20 cellular contexts compared by ENCODE assay signal in the genomic region with DNA sequence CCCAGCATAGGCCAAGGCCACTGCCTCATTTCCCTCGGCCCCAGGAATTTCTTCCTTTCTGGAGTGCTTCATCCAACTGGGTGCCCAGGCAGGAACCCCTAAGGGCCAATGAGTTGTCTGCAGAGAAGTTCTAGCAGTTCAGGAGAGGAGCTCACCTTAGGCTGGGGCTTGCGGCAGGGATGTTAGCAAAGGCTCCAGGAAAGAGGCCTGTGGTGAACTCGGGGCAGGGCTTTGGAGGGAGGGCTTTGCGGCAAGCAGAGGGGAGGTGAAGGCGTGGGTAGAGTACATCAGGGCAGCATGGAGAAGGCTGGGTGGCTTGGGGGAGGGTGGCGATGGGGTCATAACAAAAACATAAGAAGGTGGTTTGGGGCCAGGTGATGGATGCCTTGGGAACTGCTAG. TPM values are rescaled to one million over a fixed set of nuclear protein-coding genes. Genes with fewer than 3 reads are reported as not detected.
DNase-seq lines count a peak whose midpoint lies in the region; ATAC-seq and TF ChIP-seq lines count a peak whose summit lies in the region.
"Had no signal": no experiment of that assay in that cellular context is flagged by ENCODE, and none has a peak within 500 bp of the region (broad histone marks: within the 10 kb centered on the region; RNA-seq: fewer than 3 reads in every experiment).

No MANE protein-coding gene starts in this region.

- no peak overlapping the region for H3K4me3 Mint-ChIP-seq in activated naive CD8-positive, alpha-beta T cell
- H3K4me3 Mint-ChIP-seq in activated naive CD8-positive, alpha-beta T cell treated with anti-CD3 and anti-CD28 coated beads for 36 hours: no peak overlapping the region
- H3K4me3 Mint-ChIP-seq in HFFc6: no peak overlapping the region
- H3K4me3 Mint-ChIP-seq in activated naive CD8-positive, alpha-beta T cell treated with anti-CD3 and anti-CD28 coated beads, Interleukin-2, amount 10 ng/mL, durations not matched to agents 7 days and 5 days: no peak overlapping the region
- H3K4me3 Mint-ChIP-seq in stimulated activated memory B cell treated with anti-CD40 and anti-IgM and Interleukin-4, amounts not matched to agents 10 μg/mL and 1 μg/mL and 100 μg/mL, for 72 hours: no peak overlapping the region
- H3K4me3 Mint-ChIP-seq in WTC11: no peak overlapping the region; the same call in 1 of the 2 replicates
- H3K4me3 Mint-ChIP-seq: neural crest cell had no signal

- CTCF ChIA-PET in WTC11 (lab: Charles Lee): no interaction called here

- no peaks in the 10 kb centered on the region for H3K27me3 Mint-ChIP-seq in activated naive CD8-positive, alpha-beta T cell
- H3K27me3 Mint-ChIP-seq in activated naive CD8-positive, alpha-beta T cell treated with anti-CD3 and anti-CD28 coated beads for 36 hours: no peaks in the 10 kb centered on the region
- H3K27me3 Mint-ChIP-seq in HFFc6 (ENCODE audit: insufficient read depth) (no peaks in the 10 kb centered on the region; the same call in 1 of the 2 replicates), WTC11 (ENCODE audit: low read depth) (no peaks in the 10 kb centered on the region)
- H3K27me3 Mint-ChIP-seq in activated naive CD8-positive, alpha-beta T cell treated with anti-CD3 and anti-CD28 coated beads, Interleukin-2, amount 10 ng/mL, durations not matched to agents 7 days and 5 days: no peaks in the 10 kb centered on the region
- H3K27me3 Mint-ChIP-seq in stimulated activated memory B cell treated with anti-CD40 and anti-IgM and Interleukin-4, amounts not matched to agents 10 μg/mL and 1 μg/mL and 100 μg/mL, for 72 hours: no peaks in the 10 kb centered on the region

- H3K9me3 Mint-ChIP-seq in activated naive CD8-positive, alpha-beta T cell (ENCODE audit: low read depth): no peaks in the 10 kb centered on the region
- H3K9me3 Mint-ChIP-seq in activated naive CD8-positive, alpha-beta T cell treated with anti-CD3 and anti-CD28 coated beads for 36 hours: no peaks in the 10 kb centered on the region
- no peaks in the 10 kb centered on the region for H3K9me3 Mint-ChIP-seq in HFFc6
- H3K9me3 Mint-ChIP-seq in activated naive CD8-positive, alpha-beta T cell treated with anti-CD3 and anti-CD28 coated beads, Interleukin-2, amount 10 ng/mL, durations not matched to agents 7 days and 5 days: no peaks in the 10 kb centered on the region
- H3K9me3 Mint-ChIP-seq in stimulated activated memory B cell treated with anti-CD40 and anti-IgM and Interleukin-4, amounts not matched to agents 10 μg/mL and 1 μg/mL and 100 μg/mL, for 72 hours: no peaks in the 10 kb centered on the region
- no peaks in the 10 kb centered on the region for H3K9me3 Mint-ChIP-seq in WTC11
- H3K9me3 Mint-ChIP-seq: neural crest cell had no signal

- no peak for DNase-seq in activated naive CD8-positive, alpha-beta T cell treated with anti-CD3 and anti-CD28 coated beads for 36 hours
- DNase-seq in HFFc6 (no peak), WTC11 (ENCODE audit: low spot score) (no peak)
- DNase-seq in activated naive CD8-positive, alpha-beta T cell treated with anti-CD3 and anti-CD28 coated beads, Interleukin-2, amount 10 ng/mL, durations not matched to agents 7 days and 5 days: no peak
- no peak for DNase-seq in stimulated activated CD4-positive, alpha-beta T cell treated with anti-CD3 and anti-CD28 coated beads, Interleukin-2, amount 100 ng/mL, for 48 hours
- DNase-seq: activated T-cell treated with anti-CD3 and anti-CD28 coated beads, Interleukin-2, amount 50 U/mL, for 48 hours; amniotic stem cell; esophagus squamous epithelium; gastrocnemius medialis; hypothalamus; left ventricle myocardium inferior; NCI-H1092; NCI-H2029 treated with DMSO at 0.1 percent for 48 hours; OCI-M1; SHP77 had no signal

- H3K36me3 Mint-ChIP-seq in activated naive CD8-positive, alpha-beta T cell: peaks cover 6% of the 10 kb centered on the region
- H3K36me3 Mint-ChIP-seq in activated naive CD8-positive, alpha-beta T cell treated with anti-CD3 and anti-CD28 coated beads for 36 hours: peaks cover 17% of the 10 kb centered on the region
- peaks cover 7% of the 10 kb centered on the region for H3K36me3 Mint-ChIP-seq in HFFc6 (ENCODE audit: low read depth)
- H3K36me3 Mint-ChIP-seq in activated naive CD8-positive, alpha-beta T cell treated with anti-CD3 and anti-CD28 coated beads, Interleukin-2, amount 10 ng/mL, durations not matched to agents 7 days and 5 days: peaks cover 17% of the 10 kb centered on the region
- peaks cover 29% of the 10 kb centered on the region for H3K36me3 Mint-ChIP-seq in stimulated activated memory B cell treated with anti-CD40 and anti-IgM and Interleukin-4, amounts not matched to agents 10 μg/mL and 1 μg/mL and 100 μg/mL, for 72 hours
- peaks cover 10% of the 10 kb centered on the region for H3K36me3 Mint-ChIP-seq in WTC11

- peaks cover 7% of the 10 kb centered on the region for H3K4me1 Mint-ChIP-seq in activated naive CD8-positive, alpha-beta T cell (ENCODE audit: low read depth)
- peaks cover 20% of the 10 kb centered on the region for H3K4me1 Mint-ChIP-seq in activated naive CD8-positive, alpha-beta T cell treated with anti-CD3 and anti-CD28 coated beads for 36 hours
- H3K4me1 Mint-ChIP-seq in HFFc6 (ENCODE audit: low read depth) (peaks cover 6% of the 10 kb centered on the region; the same call in 1 of the 2 replicates), WTC11 (peaks cover 6% of the 10 kb centered on the region)
- H3K4me1 Mint-ChIP-seq in activated naive CD8-positive, alpha-beta T cell treated with anti-CD3 and anti-CD28 coated beads, Interleukin-2, amount 10 ng/mL, durations not matched to agents 7 days and 5 days: peaks cover 12% of the 10 kb centered on the region
- H3K4me1 Mint-ChIP-seq in stimulated activated memory B cell treated with anti-CD40 and anti-IgM and Interleukin-4, amounts not matched to agents 10 μg/mL and 1 μg/mL and 100 μg/mL, for 72 hours: peaks cover 33% of the 10 kb centered on the region
- H3K4me1 Mint-ChIP-seq: neural crest cell had no signal

- no peak for ATAC-seq in activated naive CD8-positive, alpha-beta T cell treated with anti-CD3 and anti-CD28 coated beads, Interleukin-2, amount 10 ng/mL, durations not matched to agents 7 days and 5 days (ENCODE audit: low read depth)
- ATAC-seq in stimulated activated memory B cell treated with anti-CD40 and anti-IgM and Interleukin-4, amounts not matched to agents 10 μg/mL and 1 μg/mL and 100 μg/mL, for 72 hours: no peak
- ATAC-seq in WTC11 (no peak), GM21786 (IDR thresholded peaks at IDR 0.05; ENCODE audit: unreplicated experiment) (no peak)
- ATAC-seq: gastrocnemius medialis had no signal

- H3K27ac Mint-ChIP-seq in activated naive CD8-positive, alpha-beta T cell: peak overlapping the region; percentile 46
- H3K27ac Mint-ChIP-seq in activated naive CD8-positive, alpha-beta T cell treated with anti-CD3 and anti-CD28 coated beads for 36 hours: no peak overlapping the region
- H3K27ac Mint-ChIP-seq in HFFc6 (peak overlapping the region; percentile 56), WTC11 (no peak overlapping the region; the same call in 1 of the 2 replicates)
- peak overlapping the region; percentile 47 for H3K27ac Mint-ChIP-seq in activated naive CD8-positive, alpha-beta T cell treated with anti-CD3 and anti-CD28 coated beads, Interleukin-2, amount 10 ng/mL, durations not matched to agents 7 days and 5 days
- H3K27ac Mint-ChIP-seq in stimulated activated memory B cell treated with anti-CD40 and anti-IgM and Interleukin-4, amounts not matched to agents 10 μg/mL and 1 μg/mL and 100 μg/mL, for 72 hours: peak overlapping the region; percentile 74

- no peak for TF ChIP-seq CTCF in HFFc6 (IDR thresholded peaks at IDR 0.05)
- no peak for TF ChIP-seq CTCF in WTC11 (IDR thresholded peaks at IDR 0.05)

- POLR2A ChIA-PET in activated naive CD8-positive, alpha-beta T cell treated with anti-CD3 and anti-CD28 coated beads, Interleukin-2, amount 10 ng/mL, durations not matched to agents 7 days and 5 days (lab: Charles Lee): no interaction called here
- POLR2A ChIA-PET in WTC11 (lab: Charles Lee): no interaction called here

TF ChIP-seq in WTC11, 78 proteins besides CTCF, POLR2A, EP300 and RAD21 (continues in another document):
- TF ChIP-seq JUN (CRISPR knock-in tag; IDR thresholded peaks at IDR 0.05) (no peak), ZNF263 (CRISPR knock-in tag; IDR thresholded peaks at IDR 0.05; ENCODE audit: low read depth) (no peak), NFATC4 (CRISPR knock-in tag; IDR thresholded peaks at IDR 0.05) (no peak)
- TF ChIP-seq, protein P1, sequence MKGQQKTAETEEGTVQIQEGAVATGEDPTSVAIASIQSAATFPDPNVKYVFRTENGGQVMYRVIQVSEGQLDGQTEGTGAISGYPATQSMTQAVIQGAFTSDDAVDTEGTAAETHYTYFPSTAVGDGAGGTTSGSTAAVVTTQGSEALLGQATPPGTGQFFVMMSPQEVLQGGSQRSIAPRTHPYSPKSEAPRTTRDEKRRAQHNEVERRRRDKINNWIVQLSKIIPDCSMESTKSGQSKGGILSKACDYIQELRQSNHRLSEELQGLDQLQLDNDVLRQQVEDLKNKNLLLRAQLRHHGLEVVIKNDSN (CRISPR knock-in tag; IDR thresholded peaks at IDR 0.05): no peak

RNA-seq across cellular contexts. Expression of a gene that starts 1.1 kb away (rescaled TPM):
- under 1 TPM; 0.38 to 0.41 TPM for total RNA-seq in activated naive CD8-positive, alpha-beta T cell treated with anti-CD3 and anti-CD28 coated beads for 36 hours
- total RNA-seq in HFFc6 (2021; fragmentation: NEBNext Ultra II Directional; extraction: Animal tissue kit (Norgen Biotek cat#: 25700)): under 1 TPM in 2 of 6 experiments, not detected in 4; 0.21 to 0.41 TPM
- total RNA-seq in activated naive CD8-positive, alpha-beta T cell treated with anti-CD3 and anti-CD28 coated beads, Interleukin-2, amount 10 ng/mL, durations not matched to agents 7 days and 5 days: under 1 TPM; 0.53 to 0.94 TPM
- 0.34 to 0.35 TPM in 2 of 3 replicates, not detected in the other for total RNA-seq in WTC11 (2021)
- total RNA-seq: gastrocnemius medialis, LHCN-M2 had no signal

RNA-seq across cellular contexts. Expression of a gene that starts 29.3 kb away (rescaled TPM):
- total RNA-seq in activated naive CD8-positive, alpha-beta T cell treated with anti-CD3 and anti-CD28 coated beads for 36 hours: 100 to 1,000 TPM in 1 of 2 experiments, 10 to 100 TPM in 1; 99.4 to 103 TPM
- total RNA-seq in HFFc6 (2021; fragmentation: NEBNext Ultra II Directional; extraction: Animal tissue kit (Norgen Biotek cat#: 25700)): 100 to 1,000 TPM; 240 to 278 (median 274) TPM
- 10 to 100 TPM; 71.6 to 74.2 TPM for total RNA-seq in activated naive CD8-positive, alpha-beta T cell treated with anti-CD3 and anti-CD28 coated beads, Interleukin-2, amount 10 ng/mL, durations not matched to agents 7 days and 5 days
- 121 to 139 TPM (median 132 TPM) in 3 replicates for total RNA-seq in WTC11 (2021)

RNA-seq across cellular contexts. Expression of a gene that starts 43.4 kb away (rescaled TPM):
- 10 to 100 TPM; 41.6 to 48.5 TPM for total RNA-seq in activated naive CD8-positive, alpha-beta T cell treated with anti-CD3 and anti-CD28 coated beads for 36 hours
- total RNA-seq in HFFc6 (2021; fragmentation: NEBNext Ultra II Directional; extraction: Animal tissue kit (Norgen Biotek cat#: 25700)): 10 to 100 TPM; 29.6 to 33.4 (median 30.7) TPM
- 10 to 100 TPM; 55.4 to 67.4 TPM for total RNA-seq in activated naive CD8-positive, alpha-beta T cell treated with anti-CD3 and anti-CD28 coated beads, Interleukin-2, amount 10 ng/mL, durations not matched to agents 7 days and 5 days
- 23.2 to 31.7 TPM (median 24.7 TPM) in 3 replicates for total RNA-seq in WTC11 (2021)

Comparison
In these comparisons a context has a peak if more than half of its experiments do, and no peak if none do; other contexts are left out.
1. H3K27ac Mint-ChIP-seq: peak in activated naive CD8-positive, alpha-beta T cell (single experiment), HFFc6 (single experiment), activated naive CD8-positive, alpha-beta T cell treated with anti-CD3 and anti-CD28 coated beads, Interleukin-2, amount 10 ng/mL, durations not matched to agents 7 days and 5 days (single experiment) and stimulated activated memory B cell treated with anti-CD40 and anti-IgM and Interleukin-4, amounts not matched to agents 10 μg/mL and 1 μg/mL and 100 μg/mL, for 72 hours (single experiment); none in activated naive CD8-positive, alpha-beta T cell treated with anti-CD3 and anti-CD28 coated beads for 36 hours (single experiment) and WTC11 (single experiment).